ENCODE assay signal across 25 cellular contexts in the genomic region with DNA sequence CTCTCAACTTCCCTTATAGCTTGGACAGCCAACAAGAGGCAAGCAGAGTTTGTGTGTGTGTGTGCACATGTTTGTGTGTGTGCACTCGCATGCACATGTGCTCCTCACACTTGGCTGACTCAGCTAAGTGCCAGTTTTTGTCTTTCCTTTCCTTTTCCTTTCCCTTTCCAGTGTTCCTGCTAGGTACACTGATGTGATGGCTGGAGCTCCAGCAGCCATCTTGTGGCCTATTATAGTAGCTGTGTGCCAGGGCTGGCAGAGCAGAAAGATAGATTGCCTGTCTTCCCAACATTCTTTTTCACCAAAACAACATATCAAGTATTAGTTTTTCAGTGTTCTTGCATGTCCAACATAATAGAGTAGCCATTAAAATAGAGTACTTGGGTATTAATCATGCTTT.
DNase-seq lines count a peak whose midpoint lies in the region; ATAC-seq, FAIRE-seq and TF ChIP-seq lines count a peak whose summit lies in the region.
"Had no signal": no experiment of that assay in that cellular context is flagged by ENCODE, and none has a peak within 500 bp of the region (broad histone marks: within the 10 kb centered on the region; RNA-seq: fewer than 3 reads in every experiment).

No MANE protein-coding gene starts in this region.

- no peak for TF ChIP-seq CTCF in HepG2 (CRISPR knock-in tag; IDR thresholded peaks at IDR 0.05)
- no peak for TF ChIP-seq CTCF in right lobe of liver (IDR thresholded peaks at IDR 0.05)
- TF ChIP-seq CTCF in HEK293 (tag by site-specific recombination; IDR thresholded peaks at IDR 0.05), result no peak
- no peak for TF ChIP-seq CTCF in bronchial epithelial cell (IDR thresholded peaks at IDR 0.05; ENCODE audit: insufficient read depth, low read length, severe bottlenecking)
- no peak for TF ChIP-seq CTCF in prostate gland (IDR thresholded peaks at IDR 0.05)

- no peak overlapping the region for H2AFZ ChIP-seq in HepG2 (ENCODE audit: low read length)

- no peak for TF ChIP-seq RAD21 in HepG2 (CRISPR knock-in tag; IDR thresholded peaks at IDR 0.05)

- H3K27me3 ChIP-seq in HepG2 (ENCODE audit: control insufficient read depth in 1 of 2, insufficient read depth in 2 of 2, low read length in 2 of 2) (no peaks in the 10 kb centered on the region; a peak in 1 of 5 replicates), right lobe of liver (no peaks in the 10 kb centered on the region), bronchial epithelial cell (ENCODE audit: control insufficient read depth, insufficient read depth, low read length) (no peaks in the 10 kb centered on the region), prostate gland (replicated peaks; ENCODE audit: insufficient read depth) (no peaks in the 10 kb centered on the region)
- H3K27me3 ChIP-seq: BE2C, BLaER1 had no signal

- no peaks in the 10 kb centered on the region for H3K27me3 Mint-ChIP-seq in stimulated activated naive CD8-positive, alpha-beta T cell treated with anti-CD3 and anti-CD28 coated beads, Interleukin-15, amount 100 ng/mL, for 72 hours
- H3K27me3 Mint-ChIP-seq: CD4-positive, CD25-positive, alpha-beta regulatory T cell had no signal

- POLR2A ChIA-PET in HepG2 (lab: Yijun Ruan, JAX) (no interaction called here), HEK293 (lab: Yijun Ruan, JAX) (no interaction called here)

- CTCF ChIA-PET in HepG2 (lab: Yijun Ruan, JAX; ENCODE audit: low intra/inter-chr PET ratio, low total read pairs) (no interaction called here), HEK293 (lab: Yijun Ruan, JAX) (interaction anchor here (0.5 kb wide), 1 partner anchor 14 kb away, joined by 3 read pairs; no protein-coding TSS in a partner anchor)

- no TSS peak for BruUV-seq in HepG2 (replicated peaks; lab: Mats Ljungman, UMichigan)

- intact Hi-C loops in HepG2 (cut with micrococcal nuclease; ENCODE audit: unreplicated experiment) (no loop called here), right lobe of liver (cut with DNase I) (no loop called here), prostate gland (cut with DNase I) (no loop called here)

- H3K36me3 ChIP-seq in HepG2 (replicated peaks in 1 of 2; ENCODE audit: control insufficient read depth in 1 of 2, insufficient read depth in 2 of 2, low read length in 2 of 2) (no peaks in the 10 kb centered on the region), right lobe of liver (no peaks in the 10 kb centered on the region), HEK293 (ENCODE audit: control insufficient read depth in 2 of 2, insufficient read depth in 1 of 2, low read length in 2 of 2) (no peaks in the 10 kb centered on the region), bronchial epithelial cell (ENCODE audit: control insufficient read depth, insufficient read depth, low read length) (no peaks in the 10 kb centered on the region), prostate gland (no peaks in the 10 kb centered on the region)
- H3K36me3 ChIP-seq: BE2C, BLaER1 had no signal

- H3K27ac Mint-ChIP-seq in stimulated activated naive CD8-positive, alpha-beta T cell treated with anti-CD3 and anti-CD28 coated beads, Interleukin-15, amount 100 ng/mL, for 72 hours, result no peak overlapping the region
- H3K27ac Mint-ChIP-seq: CD14-positive monocyte; CD4-positive, CD25-positive, alpha-beta regulatory T cell; CD8-positive, alpha-beta T cell had no signal

- H3K9ac ChIP-seq in HepG2 (ENCODE audit: insufficient read depth, low read depth, low read length), result no peak overlapping the region
- H3K9ac ChIP-seq: BLaER1 had no signal

- peaks cover 0 to 7% of the 10 kb centered on the region in 2 donors for H3K9me3 Mint-ChIP-seq in stimulated activated naive CD8-positive, alpha-beta T cell treated with anti-CD3 and anti-CD28 coated beads, Interleukin-15, amount 100 ng/mL, for 72 hours

- TF ChIP-seq POLR2A in HepG2 (IDR thresholded peaks at IDR 0.05; ENCODE audit: insufficient read depth in 1 of 2, low read depth in 2 of 2, low read length in 2 of 2) (no peak), right lobe of liver (IDR thresholded peaks at IDR 0.05) (no peak), prostate gland (IDR thresholded peaks at IDR 0.05) (no peak)

- no peak overlapping the region for H3K4me2 ChIP-seq in HepG2 (ENCODE audit: low read depth, low read length)
- H3K4me2 ChIP-seq: BLaER1 had no signal

- in situ Hi-C loops in HepG2 (cut with HindIII; ENCODE audit: extremely low pct_ligation_motif_present, low pct_unique_long_range_greater_than_20kb), result no loop called here

- no peaks in the 10 kb centered on the region for H3K9me3 ChIP-seq in HepG2 (ENCODE audit: low read length)
- H3K9me3 ChIP-seq in right lobe of liver, result no peaks in the 10 kb centered on the region
- H3K9me3 ChIP-seq in HEK293 (ENCODE audit: control insufficient read depth, insufficient read depth, low read depth, low read length), result no peaks in the 10 kb centered on the region
- H3K9me3 ChIP-seq in prostate gland, result no peaks in the 10 kb centered on the region
- H3K9me3 ChIP-seq: BE2C, Caco-2 had no signal

- H3K4me3 Mint-ChIP-seq in stimulated activated naive CD8-positive, alpha-beta T cell treated with anti-CD3 and anti-CD28 coated beads, Interleukin-15, amount 100 ng/mL, for 72 hours, result no peak overlapping the region
- H3K4me3 Mint-ChIP-seq: CD14-positive monocyte; CD4-positive, CD25-positive, alpha-beta regulatory T cell had no signal

- peaks cover 7% of the 10 kb centered on the region for H3K4me1 Mint-ChIP-seq in stimulated activated naive CD8-positive, alpha-beta T cell treated with anti-CD3 and anti-CD28 coated beads, Interleukin-15, amount 100 ng/mL, for 72 hours

- H3K27ac ChIP-seq in HepG2 (ENCODE audit: extremely low read length, insufficient read depth, low read length) (no peak overlapping the region), right lobe of liver (no peak overlapping the region), HEK293 (ENCODE audit: extremely low read depth, low read depth, low read length) (no peak overlapping the region), prostate gland (no peak overlapping the region)
- H3K27ac ChIP-seq: BLaER1 had no signal

- no peak for TF ChIP-seq EP300 in HepG2 (IDR thresholded peaks at IDR 0.05; ENCODE audit: low read depth in 2 of 2, low read length in 2 of 2)
- no peak for TF ChIP-seq EP300 in HepG2 (CRISPR knock-in tag; IDR thresholded peaks at IDR 0.05; ENCODE audit: borderline replicate concordance)

- 21% methylated on average over 1 of the region's 1 CpG for WGBS in HepG2 (ENCODE audit: low lambda C conversion rate)
- no CpG with 5 or more reads among the region's 1 CpG for WGBS in right lobe of liver (ENCODE audit: insufficient coverage, low coverage, low lambda C conversion rate, missing lambda C conversion rate)
- 100% methylated on average over 1 of the region's 1 CpG for WGBS in prostate gland

- no peak for DNase-seq in HepG2 (ENCODE audit: low spot score)
- DNase-seq in right lobe of liver, result no peak
- DNase-seq in bronchial epithelial cell (ENCODE audit: low read depth), result no peak
- no peak for DNase-seq in prostate gland (ENCODE audit: low spot score)
- DNase-seq in stimulated activated naive CD8-positive, alpha-beta T cell treated with anti-CD3 and anti-CD28 coated beads, Interleukin-15, amount 100 ng/mL, for 72 hours, result no peak
- DNase-seq: 8988T; ACHN; BE2C; C1 segment of cervical spinal cord; Caco-2; Calu3; CD4-positive, CD25-positive, alpha-beta regulatory T cell; CD8-positive, alpha-beta T cell; GF-D8 had no signal

- H3K4me3 ChIP-seq in HepG2 (replicated peaks in 1 of 3; ENCODE audit: insufficient read depth in 1 of 3, low read depth in 2 of 3, low read length in 3 of 3) (no peak overlapping the region), right lobe of liver (no peak overlapping the region), HEK293 (ENCODE audit: low read depth, low read length) (no peak overlapping the region), bronchial epithelial cell (ENCODE audit: low read depth, low read length) (no peak overlapping the region), prostate gland (no peak overlapping the region)
- H3K4me3 ChIP-seq: BLaER1, GM12878 had no signal

- no peaks in the 10 kb centered on the region for H4K20me1 ChIP-seq in HepG2 (ENCODE audit: insufficient read depth, low read length)
- H4K20me1 ChIP-seq: BLaER1 had no signal

- no peaks in the 10 kb centered on the region for H3K4me1 ChIP-seq in HepG2 (ENCODE audit: insufficient read depth, low read length)
- no peaks in the 10 kb centered on the region for H3K4me1 ChIP-seq in right lobe of liver
- H3K4me1 ChIP-seq in HEK293 (ENCODE audit: control insufficient read depth, insufficient read depth, low read length), result no peaks in the 10 kb centered on the region
- H3K4me1 ChIP-seq in prostate gland (replicated peaks), result no peaks in the 10 kb centered on the region
- H3K4me1 ChIP-seq: BE2C, BLaER1, Caco-2 had no signal

- FAIRE-seq in HepG2 (lab: Jason Lieb, UNC) (no peak), bronchial epithelial cell (lab: Jason Lieb, UNC) (peak; percentile 23)
- FAIRE-seq: A204.1, D721Med, G401.6, GM12878, GM12892, GM18507, GM19239 had no signal

- H3K79me2 ChIP-seq in HepG2 (ENCODE audit: insufficient read depth, low read length), result no peaks in the 10 kb centered on the region

- ATAC-seq in HepG2, result no peak
- no peak for ATAC-seq in right lobe of liver
- no peak for ATAC-seq in stimulated activated naive CD8-positive, alpha-beta T cell treated with anti-CD3 and anti-CD28 coated beads, Interleukin-15, amount 100 ng/mL, for 72 hours
- ATAC-seq in GM18520 (IDR thresholded peaks at IDR 0.05; ENCODE audit: unreplicated experiment), result no peak
- ATAC-seq: CD8-positive, alpha-beta T cell; GM12878 had no signal

TF ChIP-seq in HepG2, 621 proteins besides CTCF, POLR2A, EP300 and RAD21 (continues in another document):
- TF ChIP-seq DMAP1 (CRISPR knock-in tag; IDR thresholded peaks at IDR 0.05) (no peak), ATAD3A (CRISPR knock-in tag; IDR thresholded peaks at IDR 0.05) (no peak)

TF ChIP-seq in HEK293, 187 proteins besides CTCF, POLR2A, EP300 and RAD21 (continues in another document):
- TF ChIP-seq ZNF548 (tag by site-specific recombination; IDR thresholded peaks at IDR 0.05), result no peak
- TF ChIP-seq, protein P1, sequence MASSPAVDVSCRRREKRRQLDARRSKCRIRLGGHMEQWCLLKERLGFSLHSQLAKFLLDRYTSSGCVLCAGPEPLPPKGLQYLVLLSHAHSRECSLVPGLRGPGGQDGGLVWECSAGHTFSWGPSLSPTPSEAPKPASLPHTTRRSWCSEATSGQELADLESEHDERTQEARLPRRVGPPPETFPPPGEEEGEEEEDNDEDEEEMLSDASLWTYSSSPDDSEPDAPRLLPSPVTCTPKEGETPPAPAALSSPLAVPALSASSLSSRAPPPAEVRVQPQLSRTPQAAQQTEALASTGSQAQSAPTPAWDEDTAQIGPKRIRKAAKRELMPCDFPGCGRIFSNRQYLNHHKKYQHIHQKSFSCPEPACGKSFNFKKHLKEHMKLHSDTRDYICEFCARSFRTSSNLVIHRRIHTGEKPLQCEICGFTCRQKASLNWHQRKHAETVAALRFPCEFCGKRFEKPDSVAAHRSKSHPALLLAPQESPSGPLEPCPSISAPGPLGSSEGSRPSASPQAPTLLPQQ (tag by site-specific recombination; IDR thresholded peaks at IDR 0.05), result no peak

Comparison
In these comparisons a context has a peak if more than half of its experiments do, and no peak if none do; other contexts are left out.
1. Of the 63 proteins assayed by ChIP-seq in both HepG2 and HEK293: peak only in HepG2: none; only in HEK293: SETDB1 and ZNF280D; in both: none; in neither: 61.